19 cellular contexts compared by ENCODE assay signal in genomic region chr20:45905505-45906079, GRCh38. TPM values are rescaled to one million over a fixed set of nuclear protein-coding genes. Genes with fewer than 3 reads are reported as not detected.
DNase-seq lines count a peak whose midpoint lies in the region; ATAC-seq, FAIRE-seq and TF ChIP-seq lines count a peak whose summit lies in the region.
"Had no signal": no experiment of that assay in that cellular context is flagged by ENCODE, and none has a peak within 500 bp of the region (broad histone marks: within the 10 kb centered on the region; RNA-seq: fewer than 3 reads in every experiment).

No MANE protein-coding gene starts in this region.

- CTCF ChIA-PET in Calu3 (lab: Charles Lee), result interaction anchor here (0.7 to 1.3 kb wide), 4 partner anchors 13 to 64 kb away, joined by 3 read pairs; no protein-coding TSS in a partner anchor

- no peaks in the 10 kb centered on the region for H3K9me3 ChIP-seq in kidney (ENCODE audit: control insufficient read depth in 1 of 2, low read length in 2 of 2)
- no peaks in the 10 kb centered on the region for H3K9me3 ChIP-seq in psoas muscle
- H3K9me3 ChIP-seq: body of pancreas, thyroid gland had no signal

- H3K4me3 ChIP-seq in astrocyte of the spinal cord (ENCODE audit: low read depth, low read length), result no peak overlapping the region
- H3K4me3 ChIP-seq in kidney (ENCODE audit: low read length in 2 of 2), result no peak overlapping the region
- H3K4me3 ChIP-seq in psoas muscle, result no peak overlapping the region
- H3K4me3 ChIP-seq: body of pancreas, thyroid gland had no signal

- H3K9ac ChIP-seq in kidney (ENCODE audit: low read length in 2 of 2), result no peak overlapping the region

- peaks cover under 1% of the 10 kb centered on the region for H3K36me3 Mint-ChIP-seq in Calu3 (ENCODE audit: insufficient read depth, unreplicated experiment)
- H3K36me3 Mint-ChIP-seq: CD14-positive monocyte had no signal

- H3K4me1 ChIP-seq in kidney (ENCODE audit: control insufficient read depth in 1 of 2, insufficient read depth in 1 of 2, low read depth in 1 of 2, low read length in 2 of 2) (no peaks in the 10 kb centered on the region), psoas muscle (no peaks in the 10 kb centered on the region)
- H3K4me1 ChIP-seq: body of pancreas, thyroid gland had no signal

- DNase-seq in Calu3 (peak; percentile 39), LHCN-M2 (ENCODE audit: low read depth) (peak; percentile 34), astrocyte of the spinal cord (ENCODE audit: low read depth, low spot score) (peak; percentile 67), kidney (peak; percentile 54), NCI-H128 (lab: John Stamatoyannopoulos, UW; ENCODE audit: unreplicated experiment) (no peak), psoas muscle (no peak)
- no peak for DNase-seq in stimulated activated CD4-positive, alpha-beta T cell treated with anti-CD3 and anti-CD28 coated beads, Interleukin-4, amount 100 ng/mL, for 1 hour
- DNase-seq: activated CD4-positive, alpha-beta T cell treated with anti-CD3 and anti-CD28 coated beads, Interleukin-2, amount 50 U/mL, for 4 hours; body of pancreas; effector CD4-positive, alpha-beta T cell; KBM-7; left cardiac atrium; NCI-H187 treated with DMSO at 0.1 percent for 48 hours; NCI-H69; SHP77; thyroid gland had no signal

- no peaks in the 10 kb centered on the region for H3K36me3 ChIP-seq in kidney (ENCODE audit: control insufficient read depth in 1 of 2, insufficient read depth in 2 of 2, low read length in 2 of 2)
- peaks cover 0 to 18% of the 10 kb centered on the region in 2 donors for H3K36me3 ChIP-seq in psoas muscle (ENCODE audit: insufficient read depth in 1 of 2, low read depth in 1 of 2)

- intact Hi-C loops in Calu3 (cut with micrococcal nuclease; ENCODE audit: unreplicated experiment) (no loop called here), kidney (cut with DNase I) (no loop called here), psoas muscle (cut with DNase I) (no loop called here)

- H3K27ac ChIP-seq in kidney (ENCODE audit: low read depth in 2 of 2, low read length in 2 of 2), result no peak overlapping the region
- H3K27ac ChIP-seq in psoas muscle, result no peak overlapping the region
- H3K27ac ChIP-seq: body of pancreas, thyroid gland had no signal

- no peaks in the 10 kb centered on the region for H3K27me3 ChIP-seq in psoas muscle (ENCODE audit: insufficient read depth in 3 of 3, low read length in 2 of 3)
- H3K27me3 ChIP-seq: body of pancreas, thyroid gland had no signal

- BruUV-seq in Calu3 (replicated peaks; lab: Mats Ljungman, UMichigan), result no TSS peak

- H3K9me3 Mint-ChIP-seq in Calu3 (ENCODE audit: low read depth, unreplicated experiment), result no peaks in the 10 kb centered on the region
- H3K9me3 Mint-ChIP-seq: CD14-positive monocyte had no signal

- H3K27me3 Mint-ChIP-seq in Calu3 (ENCODE audit: unreplicated experiment), result peaks cover 7% of the 10 kb centered on the region

- no peak for ATAC-seq in HG03460 (IDR thresholded peaks at IDR 0.05; ENCODE audit: unreplicated experiment)
- no peak for ATAC-seq in psoas muscle
- ATAC-seq: body of pancreas, left cardiac atrium had no signal

- no peak overlapping the region for H3K4me3 Mint-ChIP-seq in Calu3 (ENCODE audit: low read depth, unreplicated experiment)
- H3K4me3 Mint-ChIP-seq: CD14-positive monocyte had no signal

- in situ Hi-C loops in astrocyte of the spinal cord (cut with HindIII; ENCODE audit: low sequenced_read_pairs), result no loop called here

- no peak for TF ChIP-seq CTCF in Calu3 (IDR thresholded peaks at IDR 0.05; ENCODE audit: unreplicated experiment)
- no peak for TF ChIP-seq CTCF in astrocyte of the spinal cord (IDR thresholded peaks at IDR 0.05; ENCODE audit: low read depth, low read length)
- no peak for TF ChIP-seq CTCF in kidney (IDR thresholded peaks at IDR 0.05; ENCODE audit: borderline replicate concordance, extremely low read depth, insufficient read depth)
- no peak for TF ChIP-seq CTCF in psoas muscle (IDR thresholded peaks at IDR 0.05)

- no peak for FAIRE-seq in kidney (lab: Jason Lieb, UNC)
- FAIRE-seq: GM19239 had no signal

- 82 to 85% (median 83%) methylated on average over 8 of the region's 8 CpGs for WGBS in psoas muscle, 3 donors

- peaks cover 9% of the 10 kb centered on the region for H3K4me1 Mint-ChIP-seq in Calu3 (ENCODE audit: low read depth, unreplicated experiment)

- H3K27ac Mint-ChIP-seq in Calu3 (ENCODE audit: unreplicated experiment), result no peak overlapping the region

RNA-seq across cellular contexts. Expression of gene PLTP, which starts 6.4 kb away (rescaled TPM):
- total RNA-seq in Calu3 (2022) (1.4 and 1.6 TPM in 2 replicates), LHCN-M2 (2014; rRNA removed) (7.2 and 10.3 TPM in 2 replicates), kidney (345 TPM), psoas muscle (10 to 100 TPM; 19.0 to 38.0 (median 33.9) TPM)
- 8.0 TPM for polyA plus RNA-seq in LHCN-M2 (2012)
- polyA plus RNA-seq in kidney (ENCODE audit: insufficient read depth, low read depth, low replicate concordance) (790 TPM), psoas muscle (10 to 100 TPM in 2 of 3 donors, 1 to 10 TPM in 1; 7.9 to 14.4 (median 13.1) TPM)

RNA-seq across cellular contexts. Expression of gene CTSA, which starts 14.5 kb away (rescaled TPM):
- total RNA-seq in Calu3 (2022), result 164 and 201 TPM in 2 replicates
- 118 and 180 TPM in 2 replicates for total RNA-seq in LHCN-M2 (2014; rRNA removed)
- 196 TPM for polyA plus RNA-seq in LHCN-M2 (2012)
- 180 TPM for total RNA-seq in kidney
- 408 TPM for polyA plus RNA-seq in kidney (ENCODE audit: insufficient read depth, low read depth, low replicate concordance)
- 10 to 100 TPM; 43.0 to 55.4 (median 47.3) TPM for total RNA-seq in psoas muscle
- polyA plus RNA-seq in psoas muscle, result 10 to 100 TPM; 41.3 to 59.8 (median 51.8) TPM

RNA-seq across cellular contexts. Expression of gene NEURL2, which starts 14.6 kb away (rescaled TPM):
- total RNA-seq in Calu3 (2022) (6.8 and 8.3 TPM in 2 replicates), LHCN-M2 (2014; rRNA removed) (5.4 and 9.0 TPM in 2 replicates), kidney (27.5 TPM), psoas muscle (10 to 100 TPM in 1 of 4 donors, 1 to 10 TPM in 3; 5.3 to 11.8 (median 8.2) TPM)
- polyA plus RNA-seq in LHCN-M2 (2012), result 3.5 TPM
- polyA plus RNA-seq in kidney (ENCODE audit: insufficient read depth, low read depth, low replicate concordance) (37.3 TPM), psoas muscle (1 to 10 TPM; 4.3 to 8.0 (median 7.2) TPM)

RNA-seq across cellular contexts. Expression of gene SPATA25, which starts 18.2 kb away (rescaled TPM):
- total RNA-seq in Calu3 (2022) (3.8 and 5.8 TPM in 2 replicates), LHCN-M2 (2014; rRNA removed) (0.69 and 4.1 TPM in 2 replicates), kidney (6.7 TPM), psoas muscle (1 to 10 TPM; 1.3 to 2.7 (median 1.9) TPM)
- polyA plus RNA-seq in LHCN-M2 (2012), result 0.41 TPM
- polyA plus RNA-seq in kidney (ENCODE audit: insufficient read depth, low read depth, low replicate concordance) (6.7 TPM), psoas muscle (1 to 10 TPM; 1.0 to 2.7 (median 1.6) TPM)
- polyA plus RNA-seq: CD14-positive monocyte had no signal

RNA-seq across cellular contexts. Expression of gene ZSWIM1, which starts 24.6 kb away (rescaled TPM):
- total RNA-seq in Calu3 (2022), result 20.2 and 20.5 TPM in 2 replicates
- 9.8 and 10.2 TPM in 2 replicates for total RNA-seq in LHCN-M2 (2014; rRNA removed)
- 5.1 TPM for polyA plus RNA-seq in LHCN-M2 (2012)
- 13.1 TPM for total RNA-seq in kidney
- polyA plus RNA-seq in kidney (ENCODE audit: insufficient read depth, low read depth, low replicate concordance), result 6.7 TPM
- 1 to 10 TPM; 6.1 to 10.0 (median 7.7) TPM for total RNA-seq in psoas muscle
- polyA plus RNA-seq in psoas muscle, result 1 to 10 TPM; 3.5 to 5.3 (median 4.9) TPM

Comparison
In these comparisons a context has a peak if more than half of its experiments do, and no peak if none do; other contexts are left out.
1. DNase-seq: peak in Calu3 (single experiment), LHCN-M2 (single experiment), astrocyte of the spinal cord (single experiment) and kidney (single experiment); none in NCI-H128 (single experiment), stimulated activated CD4-positive, alpha-beta T cell treated with anti-CD3 and anti-CD28 coated beads, Interleukin-4, amount 100 ng/mL, for 1 hour (single experiment) and psoas muscle (0 of 2).